8 cellular contexts compared by ENCODE assay signal in genomic region chr12:99386907-99387306, GRCh38.
DNase-seq lines count a peak whose midpoint lies in the region; ATAC-seq and TF ChIP-seq lines count a peak whose summit lies in the region.

No MANE protein-coding gene starts in this region.

- peak; percentile 28 for DNase-seq in GM10248 (ENCODE audit: extremely low spot score)
- DNase-seq in OCI-LY7 (ENCODE audit: low spot score): peak; percentile 67
- DNase-seq in glutamatergic neuron: no peak
- DNase-seq in esophagus squamous epithelium (lab: John Stamatoyannopoulos, UW): no peak
- no peak for DNase-seq in SKM-1 treated with dmso at 0.1 percent for 144 hours (lab: John Stamatoyannopoulos, UW; ENCODE audit: unreplicated experiment)
- no peak for DNase-seq in NCI-H1417 treated with DMSO at 0.1 percent for 48 hours (lab: John Stamatoyannopoulos, UW)

- BruUV-seq in OCI-LY7 (replicated peaks; lab: Mats Ljungman, UMichigan): no TSS peak

- H3K4me2 ChIP-seq in OCI-LY7 (ENCODE audit: low read length): no peak overlapping the region

- no peaks in the 10 kb centered on the region for H3K4me1 Mint-ChIP-seq in glutamatergic neuron (ENCODE audit: low read depth, unreplicated experiment)

- H3K9me3 Mint-ChIP-seq in glutamatergic neuron (ENCODE audit: unreplicated experiment): no peaks in the 10 kb centered on the region

- no peaks in the 10 kb centered on the region for H4K20me1 ChIP-seq in OCI-LY7 (ENCODE audit: insufficient read depth, low read length)

- H3K9me3 ChIP-seq in OCI-LY7 (ENCODE audit: low read length) (peaks cover 26% of the 10 kb centered on the region; the same call in 1 of the 2 replicates), esophagus squamous epithelium (no peaks in the 10 kb centered on the region)

- no peak overlapping the region for H3K4me3 Mint-ChIP-seq in glutamatergic neuron (ENCODE audit: unreplicated experiment)

- H3K9me2 ChIP-seq in OCI-LY7 (ENCODE audit: insufficient read depth, low read length): no peaks in the 10 kb centered on the region

- CTCF ChIA-PET in GM10248 (lab: Yijun Ruan, JAX) (interaction anchor here (0.6 to 8.0 kb wide), 12 partner anchors 9 to 382 kb away, joined by 3 to 90 read pairs (median 3); no protein-coding TSS in a partner anchor), OCI-LY7 (lab: Charles Lee; ENCODE audit: unreplicated experiment) (interaction anchor here (0.6 to 1.1 kb wide), 2 partner anchors 219 to 272 kb away, joined by 4 read pairs; no protein-coding TSS in a partner anchor)

- H3K79me2 ChIP-seq in OCI-LY7 (ENCODE audit: insufficient read depth, low read depth, low read length): no peaks in the 10 kb centered on the region

- no peaks in the 10 kb centered on the region for H3K27me3 Mint-ChIP-seq in glutamatergic neuron (ENCODE audit: unreplicated experiment)

- POLR2A ChIA-PET in GM10248 (lab: Yijun Ruan, JAX) (no interaction called here), OCI-LY7 (lab: Charles Lee) (interaction anchor here (0.9 to 2.0 kb wide), 4 partner anchors 28 to 272 kb away, joined by 3 to 5 read pairs (median 3); no protein-coding TSS in a partner anchor)

- H3K4me3 ChIP-seq in OCI-LY7 (ENCODE audit: low read depth, low read length, poor library complexity, severe bottlenecking) (no peak overlapping the region), esophagus squamous epithelium (no peak overlapping the region)

- H2AFZ ChIP-seq in OCI-LY7 (ENCODE audit: low read length): no peak overlapping the region

- H3K27ac Mint-ChIP-seq in glutamatergic neuron (ENCODE audit: unreplicated experiment): no peak overlapping the region

- peak; percentile 39 for ATAC-seq in HG02938 (IDR thresholded peaks at IDR 0.05; ENCODE audit: unreplicated experiment)
- no peak for ATAC-seq in GM18517 (IDR thresholded peaks at IDR 0.05; ENCODE audit: unreplicated experiment)

- H3K27me3 ChIP-seq in esophagus squamous epithelium: no peaks in the 10 kb centered on the region

- peaks cover 43% of the 10 kb centered on the region for H3K36me3 ChIP-seq in OCI-LY7 (ENCODE audit: insufficient read depth, low read length)
- H3K36me3 ChIP-seq in esophagus squamous epithelium: no peaks in the 10 kb centered on the region

- 36 to 57% methylated on average over 2 of the region's 2 CpGs for WGBS in esophagus squamous epithelium, 2 donors

- no peaks in the 10 kb centered on the region for H3K36me3 Mint-ChIP-seq in glutamatergic neuron (ENCODE audit: unreplicated experiment)

- H3K4me1 ChIP-seq in OCI-LY7 (ENCODE audit: insufficient read depth, low read length, poor library complexity, severe bottlenecking): peaks cover 78% of the 10 kb centered on the region
- H3K4me1 ChIP-seq in esophagus squamous epithelium: no peaks in the 10 kb centered on the region

- TF ChIP-seq CTCF in GM10248 (IDR thresholded peaks at IDR 0.05; ENCODE audit: control extremely low read depth, extremely low read depth, low read depth, missing control alignments) (peak; percentile 35), OCI-LY7 (conservative IDR thresholded peaks at IDR 0.05; ENCODE audit: low read length) (peak; percentile 76), glutamatergic neuron (IDR thresholded peaks at IDR 0.05; ENCODE audit: partially characterized antibody, unreplicated experiment) (peak; percentile 73), esophagus squamous epithelium (IDR thresholded peaks at IDR 0.05) (peak in 3 of 6 experiments; percentile 8 to 41 (median 10))

- H3K27ac ChIP-seq in OCI-LY7 (ENCODE audit: low read depth, low read length, poor library complexity, severe bottlenecking) (no peak overlapping the region), esophagus squamous epithelium (no peak overlapping the region)

- intact Hi-C loops in OCI-LY7 (cut with micrococcal nuclease; ENCODE audit: unreplicated experiment): no loop called here
- intact Hi-C loops in esophagus squamous epithelium (cut with DNase I): no loop called here

- no peak for TF ChIP-seq POLR2A in esophagus squamous epithelium (IDR thresholded peaks at IDR 0.05)

Comparison
In these comparisons a context has a peak if more than half of its experiments do, and no peak if none do; other contexts are left out.
1. DNase-seq: peak in GM10248 (single experiment) and OCI-LY7 (single experiment); none in glutamatergic neuron (single experiment), esophagus squamous epithelium (single experiment), SKM-1 treated with dmso at 0.1 percent for 144 hours (single experiment) and NCI-H1417 treated with DMSO at 0.1 percent for 48 hours (single experiment).